ENCODE assay signal across 8 cellular contexts in genomic region chr1:77889240-77889637, GRCh38. TPM values are rescaled to one million over a fixed set of nuclear protein-coding genes. Genes with fewer than 3 reads are reported as not detected.
DNase-seq lines count a peak whose midpoint lies in the region; ATAC-seq and TF ChIP-seq lines count a peak whose summit lies in the region.

No MANE protein-coding gene starts in this region.

- H3K4me2 ChIP-seq in GM23248 (ENCODE audit: unreplicated experiment), result peak overlapping the region; percentile 99

- H4K20me1 ChIP-seq in GM23248 (ENCODE audit: insufficient read depth), result no peaks in the 10 kb centered on the region

- H3K4me1 Mint-ChIP-seq in activated CD8-positive, alpha-beta T cell treated with anti-CD3 and anti-CD28 coated beads, Interleukin-2, amount 10 ng/mL, durations not matched to agents 7 days and 5 days (ENCODE audit: low read depth), result peaks cover 8% of the 10 kb centered on the region

- H3K27me3 Mint-ChIP-seq in activated CD8-positive, alpha-beta T cell treated with anti-CD3 and anti-CD28 coated beads, Interleukin-2, amount 10 ng/mL, durations not matched to agents 7 days and 5 days (ENCODE audit: low read depth), result peaks cover 14% of the 10 kb centered on the region

- peaks cover 93% of the 10 kb centered on the region for H3K79me2 ChIP-seq in GM23248 (ENCODE audit: insufficient read depth)

- CTCF ChIA-PET in activated CD8-positive, alpha-beta T cell treated with anti-CD3 and anti-CD28 coated beads, Interleukin-2, amount 10 ng/mL, durations not matched to agents 7 days and 5 days (lab: Charles Lee), result no interaction called here

- H3K27ac ChIP-seq in GM23248, result peak overlapping the region; percentile 79
- peak overlapping the region; percentile 86 to 99 (median 98) for H3K27ac ChIP-seq in heart right ventricle
- H3K27ac ChIP-seq in psoas muscle, result peak overlapping the region; percentile 100

- TF ChIP-seq CTCF in heart right ventricle (IDR thresholded peaks at IDR 0.05), result no peak
- TF ChIP-seq CTCF in psoas muscle (IDR thresholded peaks at IDR 0.05), result no peak
- no peak for TF ChIP-seq CTCF in GM13976 (IDR thresholded peaks at IDR 0.05; ENCODE audit: borderline replicate concordance, control extremely low read depth, extremely low read depth, insufficient read depth, missing control alignments)

- POLR2A ChIA-PET in activated CD8-positive, alpha-beta T cell treated with anti-CD3 and anti-CD28 coated beads, Interleukin-2, amount 10 ng/mL, durations not matched to agents 7 days and 5 days (lab: Charles Lee), result no interaction called here

- no peaks in the 10 kb centered on the region for H3K9me2 ChIP-seq in GM23248 (ENCODE audit: insufficient read depth)

- peak overlapping the region; percentile 84 for H2AFZ ChIP-seq in GM23248

- ATAC-seq in activated CD8-positive, alpha-beta T cell treated with anti-CD3 and anti-CD28 coated beads, Interleukin-2, amount 10 ng/mL, durations not matched to agents 7 days and 5 days, result no peak
- ATAC-seq in heart right ventricle, result peak in 5 of 8 donors; percentile 0 to 12 (median 7)
- ATAC-seq in psoas muscle, result peak; percentile 7 to 46 (median 24)
- ATAC-seq in GM21825 (IDR thresholded peaks at IDR 0.05; ENCODE audit: unreplicated experiment), result no peak

- no peaks in the 10 kb centered on the region for H3K9me3 ChIP-seq in GM23248 (ENCODE audit: low read depth)
- H3K9me3 ChIP-seq in heart right ventricle, result no peaks in the 10 kb centered on the region
- H3K9me3 ChIP-seq in psoas muscle, result no peaks in the 10 kb centered on the region

- H3K4me3 ChIP-seq in GM23248, result peak overlapping the region; percentile 80
- peak overlapping the region; percentile 49 to 91 (median 72) for H3K4me3 ChIP-seq in heart right ventricle
- peak overlapping the region; percentile 88 for H3K4me3 ChIP-seq in psoas muscle

- 1% methylated on average over 9 of the region's 9 CpGs for WGBS in GM23248 (ENCODE audit: low coverage in 1 of 2, low lambda C conversion rate in 2 of 2, missing lambda C conversion rate in 2 of 2), 2 experiments
- WGBS in heart right ventricle, 2 donors, result 2 to 5% methylated on average over 9 of the region's 9 CpGs
- WGBS in psoas muscle, 3 donors, result 2 to 3% (median 2%) methylated on average over 9 of the region's 9 CpGs

- H3K9me3 Mint-ChIP-seq in activated CD8-positive, alpha-beta T cell treated with anti-CD3 and anti-CD28 coated beads, Interleukin-2, amount 10 ng/mL, durations not matched to agents 7 days and 5 days (ENCODE audit: insufficient read depth), result no peaks in the 10 kb centered on the region

- peaks cover under 1% of the 10 kb centered on the region for H3K36me3 Mint-ChIP-seq in activated CD8-positive, alpha-beta T cell treated with anti-CD3 and anti-CD28 coated beads, Interleukin-2, amount 10 ng/mL, durations not matched to agents 7 days and 5 days (ENCODE audit: low read depth)

- peak; percentile 45 for DNase-seq in AG08395 (ENCODE audit: low spot score)
- DNase-seq in GM23248, result peak; percentile 77
- no peak for DNase-seq in activated CD8-positive, alpha-beta T cell treated with anti-CD3 and anti-CD28 coated beads, Interleukin-2, amount 10 ng/mL, durations not matched to agents 7 days and 5 days
- no peak for DNase-seq in heart right ventricle
- no peak for DNase-seq in psoas muscle
- DNase-seq in D341Med (ENCODE audit: low spot score), result no peak
- no peak for DNase-seq in GM13976 (ENCODE audit: low spot score)

- peak overlapping the region; percentile 41 for H3K4me3 Mint-ChIP-seq in activated CD8-positive, alpha-beta T cell treated with anti-CD3 and anti-CD28 coated beads, Interleukin-2, amount 10 ng/mL, durations not matched to agents 7 days and 5 days

- H3F3A ChIP-seq in GM23248 (ENCODE audit: insufficient read depth), result peaks cover 27% of the 10 kb centered on the region

- in situ Hi-C loops in GM23248 (cut with MboI), result no loop called here
- in situ Hi-C loops in GM13976 (cut with MboI; ENCODE audit: low sequenced_read_pairs, unreplicated experiment), result no loop called here

- intact Hi-C loops in heart right ventricle (cut with DNase I), result loop anchor here in 9 of 10 donors (1.0 to 10.0 kb wide), 5 partner anchors 54 to 64 kb away; no protein-coding TSS in a partner anchor
- intact Hi-C loops in psoas muscle (cut with DNase I), result loop anchor here in 1 of 2 donors (2.0 kb wide), 1 partner anchor 56 kb away; no protein-coding TSS in a partner anchor

- H3K27me3 ChIP-seq in GM23248 (replicated peaks; ENCODE audit: insufficient read depth) (no peaks in the 10 kb centered on the region), heart right ventricle (peaks cover 0 to 14% (median 0%) of the 10 kb centered on the region in 7 donors), psoas muscle (ENCODE audit: insufficient read depth in 3 of 3, low read length in 2 of 3) (no peaks in the 10 kb centered on the region)

- H3K9ac ChIP-seq in GM23248, result peak overlapping the region; percentile 90

- H3K36me3 ChIP-seq in GM23248 (ENCODE audit: low read depth), result peaks cover 4% of the 10 kb centered on the region; the same call in 1 of the 2 replicates
- peaks cover 0 to 22% (median 0%) of the 10 kb centered on the region in 9 donors for H3K36me3 ChIP-seq in heart right ventricle
- peaks cover 0 to 32% of the 10 kb centered on the region in 2 donors for H3K36me3 ChIP-seq in psoas muscle (ENCODE audit: insufficient read depth in 1 of 2, low read depth in 1 of 2)

- H3K4me1 ChIP-seq in GM23248 (ENCODE audit: insufficient read depth), result peaks cover 21% of the 10 kb centered on the region
- H3K4me1 ChIP-seq in heart right ventricle, result peaks cover 0 to 11% (median 3%) of the 10 kb centered on the region in 9 donors
- peaks cover 35% of the 10 kb centered on the region for H3K4me1 ChIP-seq in psoas muscle

- H3K27ac Mint-ChIP-seq in activated CD8-positive, alpha-beta T cell treated with anti-CD3 and anti-CD28 coated beads, Interleukin-2, amount 10 ng/mL, durations not matched to agents 7 days and 5 days, result no peak overlapping the region

RNA-seq across cellular contexts. Expression of gene NEXN, which starts 0.8 kb away (rescaled TPM):
- 11.4 and 17.2 TPM in 2 replicates for total RNA-seq in GM23248 (2014; rRNA removed; shearing (Covaris generic))
- polyA plus RNA-seq in GM23248 (2016; fragmentation: Nextera tagmentation; extraction: Ambion mirVana), result 69.0 and 70.4 TPM in 2 replicates
- 1 to 10 TPM; 3.3 to 3.4 TPM for total RNA-seq in activated CD8-positive, alpha-beta T cell treated with anti-CD3 and anti-CD28 coated beads, Interleukin-2, amount 10 ng/mL, durations not matched to agents 7 days and 5 days
- total RNA-seq in heart right ventricle, result 100 to 1,000 TPM; 248 to 479 (median 396) TPM
- 1,000 to 10,000 TPM in 1 of 2 donors, 100 to 1,000 TPM in 1; 277 to 1,016 TPM for polyA plus RNA-seq in heart right ventricle
- total RNA-seq in psoas muscle, result 100 to 1,000 TPM; 161 to 541 (median 362) TPM
- 100 to 1,000 TPM in 2 of 3 donors, 10 to 100 TPM in 1; 31.6 to 497 (median 321) TPM for polyA plus RNA-seq in psoas muscle

Comparison
In these comparisons a context has a peak if more than half of its experiments do, and no peak if none do; other contexts are left out.
1. DNase-seq: peak in AG08395 (single experiment) and GM23248 (single experiment); none in activated CD8-positive, alpha-beta T cell treated with anti-CD3 and anti-CD28 coated beads, Interleukin-2, amount 10 ng/mL, durations not matched to agents 7 days and 5 days (single experiment), heart right ventricle (0 of 2), psoas muscle (0 of 2), D341Med (single experiment) and GM13976 (single experiment).
2. ATAC-seq: peak in heart right ventricle (5 of 8) and psoas muscle (4 of 4); none in activated CD8-positive, alpha-beta T cell treated with anti-CD3 and anti-CD28 coated beads, Interleukin-2, amount 10 ng/mL, durations not matched to agents 7 days and 5 days (single experiment) and GM21825 (single experiment).
3. Peak in every context shown above with its lines, with median percentiles within 50 percentile points of each other: H3K27ac ChIP-seq and H3K4me3 ChIP-seq.